Comparison of ENCODE assay signal across 9 cellular contexts in the genomic region with DNA sequence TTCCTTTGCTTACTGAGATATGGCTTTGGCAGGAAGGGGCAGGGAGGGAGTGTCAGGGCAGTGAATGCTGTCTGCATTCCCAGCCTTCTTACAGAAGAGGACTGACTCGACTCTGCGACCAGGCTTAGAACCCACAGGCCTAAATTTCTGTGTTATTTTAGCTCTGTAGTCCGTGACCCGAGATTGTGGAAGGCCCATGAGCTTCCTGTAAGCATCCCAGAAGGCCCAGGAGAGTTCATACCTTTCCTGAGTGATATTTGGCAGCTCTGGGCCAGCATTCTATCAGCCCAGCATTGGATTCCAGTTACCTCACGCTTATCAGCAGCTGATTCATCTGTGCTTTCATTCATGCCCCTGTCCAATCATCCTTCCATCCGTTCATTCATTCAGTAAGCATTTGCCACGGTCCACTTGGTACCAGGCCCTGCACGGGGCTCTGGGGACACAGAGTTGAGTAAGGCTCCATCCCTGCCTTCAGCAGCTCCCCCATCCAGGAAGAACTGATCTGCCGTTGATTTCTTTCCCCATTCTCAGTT. TPM values are rescaled to one million over a fixed set of nuclear protein-coding genes. Genes with fewer than 3 reads are reported as not detected.
DNase-seq lines count a peak whose midpoint lies in the region; ATAC-seq and TF ChIP-seq lines count a peak whose summit lies in the region.
"Had no signal": no experiment of that assay in that cellular context is flagged by ENCODE, and none has a peak within 500 bp of the region (broad histone marks: within the 10 kb centered on the region; RNA-seq: fewer than 3 reads in every experiment).

No MANE protein-coding gene starts in this region.

- H3K4me1 ChIP-seq in right cardiac atrium (ENCODE audit: control insufficient read depth, insufficient read depth, low read length) (peaks cover 5% of the 10 kb centered on the region), GM23338 (ENCODE audit: insufficient read depth) (no peaks in the 10 kb centered on the region)

- no peak overlapping the region for H3K4me3 Mint-ChIP-seq in activated B cell treated with CpG ODN at 0.5 μM for 24 hours
- H3K4me3 Mint-ChIP-seq in GM23338, result no peak overlapping the region
- H3K4me3 Mint-ChIP-seq: dendritic cell treated with granulocyte-macrophage colony-stimulating factor and Interleukin-4, amounts not matched to agents 40 ng/mL and 50 ng/mL, for 4 days had no signal

- H3K36me3 Mint-ChIP-seq in activated B cell treated with CpG ODN at 0.5 μM for 24 hours (ENCODE audit: low read depth), result peaks cover 62% of the 10 kb centered on the region
- H3K36me3 Mint-ChIP-seq in GM23338 (ENCODE audit: low read depth), result peaks cover 44% of the 10 kb centered on the region

- no peaks in the 10 kb centered on the region for H3K9me3 ChIP-seq in right cardiac atrium (ENCODE audit: control insufficient read depth, low read length)

- no peaks in the 10 kb centered on the region for H3K36me3 ChIP-seq in GM23338 (ENCODE audit: insufficient read depth)

- no peak overlapping the region for H3K4me3 ChIP-seq in right cardiac atrium (ENCODE audit: low read length)
- H3K4me3 ChIP-seq in GM23338, result no peak overlapping the region

- DNase-seq in GM19240 (ENCODE audit: insufficient read length, low spot score) (peak; percentile 18), activated B cell treated with CpG ODN at 0.5 μM for 24 hours (no peak), right cardiac atrium (peak; percentile 70 to 82 (median 73)), stromal cell of bone marrow (ENCODE audit: low read depth) (peak; percentile 88), germinal center (ENCODE audit: low spot score) (no peak), NCI-H128 (lab: John Stamatoyannopoulos, UW; ENCODE audit: unreplicated experiment) (no peak), GM23338 (ENCODE audit: low spot score) (no peak)
- DNase-seq in activated naive CD4-positive, alpha-beta T cell treated with Interleukin-2 at 50 U/mL for 16 hours, result no peak

- no peaks in the 10 kb centered on the region for H3K9me3 Mint-ChIP-seq in activated B cell treated with CpG ODN at 0.5 μM for 24 hours
- H3K9me3 Mint-ChIP-seq in GM23338, result no peaks in the 10 kb centered on the region
- H3K9me3 Mint-ChIP-seq: dendritic cell treated with granulocyte-macrophage colony-stimulating factor and Interleukin-4, amounts not matched to agents 40 ng/mL and 50 ng/mL, for 4 days had no signal

- H3K9me2 ChIP-seq in GM23338 (ENCODE audit: insufficient read depth), result no peaks in the 10 kb centered on the region

- H3K4me1 Mint-ChIP-seq in activated B cell treated with CpG ODN at 0.5 μM for 24 hours (peaks cover 17% of the 10 kb centered on the region), GM23338 (peaks cover 2% of the 10 kb centered on the region; the same call in 1 of the 3 replicates)

- H2AFZ ChIP-seq in GM23338, result no peak overlapping the region

- intact Hi-C loops in activated B cell treated with CpG ODN at 0.5 μM for 24 hours (cut with micrococcal nuclease), result loop anchor here (5.0 kb wide), 1 partner anchor 454 kb away; no protein-coding TSS in a partner anchor
- intact Hi-C loops in right cardiac atrium (cut with DNase I), result loop anchor here (5.0 kb wide), 3 partner anchors 159 to 219 kb away; a partner anchor contains a TSS

- peak overlapping the region; percentile 37 for H3K27ac Mint-ChIP-seq in activated B cell treated with CpG ODN at 0.5 μM for 24 hours
- no peak overlapping the region for H3K27ac Mint-ChIP-seq in GM23338
- H3K27ac Mint-ChIP-seq: dendritic cell treated with granulocyte-macrophage colony-stimulating factor and Interleukin-4, amounts not matched to agents 40 ng/mL and 50 ng/mL, for 4 days had no signal

- H3F3A ChIP-seq in GM23338 (replicated peaks; ENCODE audit: low read depth), result 0 out of 2 replicates have a peak, but pooled peaks cover 3% of the 10 kb centered on the region

- H4K20me1 ChIP-seq in GM23338 (replicated peaks; ENCODE audit: insufficient read depth), result peaks cover 5% of the 10 kb centered on the region

- H3K27me3 Mint-ChIP-seq in activated B cell treated with CpG ODN at 0.5 μM for 24 hours, result no peaks in the 10 kb centered on the region
- peaks cover 6% of the 10 kb centered on the region for H3K27me3 Mint-ChIP-seq in GM23338 (ENCODE audit: insufficient read depth, low read depth, poor library complexity)
- H3K27me3 Mint-ChIP-seq: dendritic cell treated with granulocyte-macrophage colony-stimulating factor and Interleukin-4, amounts not matched to agents 40 ng/mL and 50 ng/mL, for 4 days had no signal

- H3K27ac ChIP-seq in right cardiac atrium (ENCODE audit: low read length) (peak overlapping the region; percentile 75), GM23338 (ENCODE audit: low read depth) (no peak overlapping the region)

- no peaks in the 10 kb centered on the region for H3K79me2 ChIP-seq in GM23338 (replicated peaks; ENCODE audit: insufficient read depth)

- 41% methylated on average over 9 of the region's 9 CpGs for WGBS in right cardiac atrium

- POLR2A ChIA-PET in activated B cell treated with CpG ODN at 0.5 μM for 24 hours (lab: Charles Lee), result interaction anchor here (0.5 to 3.4 kb wide), 5 partner anchors 116 to 216 kb away, joined by 3 to 31 read pairs (median 4); a partner anchor contains a TSS

- H3K27me3 ChIP-seq in right cardiac atrium (ENCODE audit: control insufficient read depth, insufficient read depth) (no peaks in the 10 kb centered on the region), GM23338 (ENCODE audit: insufficient read depth) (no peaks in the 10 kb centered on the region)

- H3K4me2 ChIP-seq in GM23338, result no peak overlapping the region

- TF ChIP-seq CTCF in activated B cell treated with CpG ODN at 0.5 μM for 24 hours (IDR thresholded peaks at IDR 0.05), result no peak
- TF ChIP-seq CTCF in GM23338 (conservative IDR thresholded peaks at IDR 0.05; ENCODE audit: low read depth in 2 of 2), result no peak

- ATAC-seq in activated B cell treated with CpG ODN at 0.5 μM for 24 hours (ENCODE audit: low read depth), result peak; percentile 72
- ATAC-seq in right cardiac atrium, result peak; percentile 74 to 85
- no peak for ATAC-seq in GM23338

- CTCF ChIA-PET in activated B cell treated with CpG ODN at 0.5 μM for 24 hours (lab: Charles Lee), result interaction anchor here (0.6 to 11.2 kb wide), 12 partner anchors 16 to 1655 kb away, joined by 3 to 194 read pairs (median 6); a partner anchor contains a TSS

TF ChIP-seq in GM23338, 12 proteins besides CTCF, POLR2A, EP300 and RAD21 (continues in another document):
- TF ChIP-seq, protein P1, sequence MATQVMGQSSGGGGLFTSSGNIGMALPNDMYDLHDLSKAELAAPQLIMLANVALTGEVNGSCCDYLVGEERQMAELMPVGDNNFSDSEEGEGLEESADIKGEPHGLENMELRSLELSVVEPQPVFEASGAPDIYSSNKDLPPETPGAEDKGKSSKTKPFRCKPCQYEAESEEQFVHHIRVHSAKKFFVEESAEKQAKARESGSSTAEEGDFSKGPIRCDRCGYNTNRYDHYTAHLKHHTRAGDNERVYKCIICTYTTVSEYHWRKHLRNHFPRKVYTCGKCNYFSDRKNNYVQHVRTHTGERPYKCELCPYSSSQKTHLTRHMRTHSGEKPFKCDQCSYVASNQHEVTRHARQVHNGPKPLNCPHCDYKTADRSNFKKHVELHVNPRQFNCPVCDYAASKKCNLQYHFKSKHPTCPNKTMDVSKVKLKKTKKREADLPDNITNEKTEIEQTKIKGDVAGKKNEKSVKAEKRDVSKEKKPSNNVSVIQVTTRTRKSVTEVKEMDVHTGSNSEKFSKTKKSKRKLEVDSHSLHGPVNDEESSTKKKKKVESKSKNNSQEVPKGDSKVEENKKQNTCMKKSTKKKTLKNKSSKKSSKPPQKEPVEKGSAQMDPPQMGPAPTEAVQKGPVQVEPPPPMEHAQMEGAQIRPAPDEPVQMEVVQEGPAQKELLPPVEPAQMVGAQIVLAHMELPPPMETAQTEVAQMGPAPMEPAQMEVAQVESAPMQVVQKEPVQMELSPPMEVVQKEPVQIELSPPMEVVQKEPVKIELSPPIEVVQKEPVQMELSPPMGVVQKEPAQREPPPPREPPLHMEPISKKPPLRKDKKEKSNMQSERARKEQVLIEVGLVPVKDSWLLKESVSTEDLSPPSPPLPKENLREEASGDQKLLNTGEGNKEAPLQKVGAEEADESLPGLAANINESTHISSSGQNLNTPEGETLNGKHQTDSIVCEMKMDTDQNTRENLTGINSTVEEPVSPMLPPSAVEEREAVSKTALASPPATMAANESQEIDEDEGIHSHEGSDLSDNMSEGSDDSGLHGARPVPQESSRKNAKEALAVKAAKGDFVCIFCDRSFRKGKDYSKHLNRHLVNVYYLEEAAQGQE (IDR thresholded peaks at IDR 0.05; ENCODE audit: unreplicated experiment), result no peak
- no peak for TF ChIP-seq ZNF114 (CRISPR knock-in tag; IDR thresholded peaks at IDR 0.05)
- TF ChIP-seq EZH2 (IDR thresholded peaks at IDR 0.05; ENCODE audit: low read depth, unreplicated experiment), result no peak

RNA-seq across cellular contexts. Expression of a gene that starts 28.2 kb away (rescaled TPM):
- total RNA-seq in activated B cell treated with CpG ODN at 0.5 μM for 24 hours (28.3 and 30.1 TPM in 2 replicates), right cardiac atrium (10 to 100 TPM; 20.2 to 28.9 (median 25.3) TPM)
- polyA plus RNA-seq in right cardiac atrium (58.8 TPM), GM23338 (2016; fragmentation: Nextera tagmentation; extraction: Ambion mirVana) (148 and 160 TPM in 2 replicates)
- total RNA-seq in GM23338 (2014; rRNA removed; shearing (Covaris generic)), result 30.9 and 69.2 TPM in 2 replicates

RNA-seq across cellular contexts. Expression of a gene that starts 52.5 kb away (rescaled TPM):
- total RNA-seq in activated B cell treated with CpG ODN at 0.5 μM for 24 hours (191 and 212 TPM in 2 replicates), right cardiac atrium (100 to 1,000 TPM; 200 to 243 (median 211) TPM)
- polyA plus RNA-seq in right cardiac atrium (350 TPM), GM23338 (2016; fragmentation: Nextera tagmentation; extraction: Ambion mirVana) (217 and 250 TPM in 2 replicates)
- 75.0 and 75.9 TPM in 2 replicates for total RNA-seq in GM23338 (2014; rRNA removed; shearing (Covaris generic))

Comparison
In these comparisons a context has a peak if more than half of its experiments do, and no peak if none do; other contexts are left out.
1. DNase-seq: peak in GM19240 (single experiment), right cardiac atrium (3 of 3) and stromal cell of bone marrow (single experiment); none in activated B cell treated with CpG ODN at 0.5 μM for 24 hours (single experiment), germinal center (single experiment), activated naive CD4-positive, alpha-beta T cell treated with Interleukin-2 at 50 U/mL for 16 hours (single experiment), NCI-H128 (single experiment) and GM23338 (single experiment).